Comparison of ENCODE assay signal across 6 cellular contexts in genomic region chr16:66899945-66900688, GRCh38. TPM values are rescaled to one million over a fixed set of nuclear protein-coding genes. Genes with fewer than 3 reads are reported as not detected.
DNase-seq lines count a peak whose midpoint lies in the region; ATAC-seq and TF ChIP-seq lines count a peak whose summit lies in the region.

No MANE protein-coding gene starts in this region.

- intact Hi-C loops in transverse colon (cut with DNase I; ENCODE audit: low total_unique reads): no loop called here

- TF ChIP-seq CTCF in transverse colon (IDR thresholded peaks at IDR 0.05): no peak

- peak; percentile 36 for TF ChIP-seq POLR2A in transverse colon (IDR thresholded peaks at IDR 0.05)

- peaks cover 34 to 87% (median 58%) of the 10 kb centered on the region in 4 donors for H3K4me1 ChIP-seq in transverse colon

- DNase-seq in 8988T (peak; percentile 42), NCI-H2227 treated with DMSO at 0.1 percent for 48 hours (lab: John Stamatoyannopoulos, UW) (peak; percentile 57), glomerular visceral epithelial cell (ENCODE audit: extremely low spot score) (peak; percentile 87), transverse colon (peak; percentile 86), Kasumi-1 (lab: John Stamatoyannopoulos, UW) (no peak)

- no peaks in the 10 kb centered on the region for H3K27me3 ChIP-seq in transverse colon

- in situ Hi-C loops in transverse colon (cut with MboI; ENCODE audit: low pct_ligation_motif_present in 1 of 4, low pct_unique_long_range_greater_than_20kb in 1 of 4, low sequenced_read_pairs in 3 of 4): no loop called here

- WGBS in transverse colon (ENCODE audit: low coverage in 1 of 2), 2 donors: 0 to 40% methylated on average over 2 to 9 of the region's 9 CpGs

- TF ChIP-seq EP300 in transverse colon (IDR thresholded peaks at IDR 0.05; ENCODE audit: low read depth): peak; percentile 61

- H3K9me3 ChIP-seq in transverse colon: no peaks in the 10 kb centered on the region

- H3K4me3 ChIP-seq in transverse colon: no peak overlapping the region

- H3K36me3 ChIP-seq in transverse colon: no peaks in the 10 kb centered on the region

- no peak for ATAC-seq in HG02678 (IDR thresholded peaks at IDR 0.05; ENCODE audit: unreplicated experiment)

- peak overlapping the region; percentile 75 to 83 (median 82) for H3K27ac ChIP-seq in transverse colon

RNA-seq across cellular contexts. Expression of gene CDH16, which starts 18.6 kb away (rescaled TPM):
- 1 to 10 TPM in 2 of 4 donors, under 1 TPM in 1, not detected in 1; 0.20 to 2.4 (median 1.8) TPM for total RNA-seq in transverse colon

RNA-seq across cellular contexts. Expression of gene PDP2, which starts 19.8 kb away (rescaled TPM):
- 10 to 100 TPM in 2 of 4 donors, 1 to 10 TPM in 2; 4.9 to 36.2 (median 11.5) TPM for total RNA-seq in transverse colon

RNA-seq across cellular contexts. Expression of gene RRAD, which starts 25.2 kb away (rescaled TPM):
- total RNA-seq in transverse colon: 10 to 100 TPM in 1 of 4 donors, 1 to 10 TPM in 2, not detected in 1; 3.5 to 15.3 (median 4.2) TPM

RNA-seq across cellular contexts. Expression of gene CIAO2B, which starts 34.1 kb away (rescaled TPM):
- total RNA-seq in transverse colon: 10 to 100 TPM; 15.3 to 93.8 (median 51.6) TPM

RNA-seq across cellular contexts. Expression of gene CES2, which starts 35.2 kb away (rescaled TPM):
- 1,000 to 10,000 TPM in 2 of 4 donors, 100 to 1,000 TPM in 2; 462 to 1,338 (median 921) TPM for total RNA-seq in transverse colon

Comparison
In these comparisons a context has a peak if more than half of its experiments do, and no peak if none do; other contexts are left out.
1. DNase-seq: peak in 8988T (single experiment), NCI-H2227 treated with DMSO at 0.1 percent for 48 hours (single experiment), glomerular visceral epithelial cell (single experiment) and transverse colon (single experiment); none in Kasumi-1 (0 of 2).